In genomic region chr5:89556215-89557009, GRCh38 we compare ENCODE assay signal across 9 cellular contexts.
DNase-seq lines count a peak whose midpoint lies in the region; ATAC-seq and TF ChIP-seq lines count a peak whose summit lies in the region.
"Had no signal": no experiment of that assay in that cellular context is flagged by ENCODE, and none has a peak within 500 bp of the region (broad histone marks: within the 10 kb centered on the region; RNA-seq: fewer than 3 reads in every experiment).

No MANE protein-coding gene starts in this region.

- WGBS in adrenal gland, 4 donors = 59 to 69% (median 64%) methylated on average over 5 of the region's 5 CpGs
- WGBS in hepatocyte (ENCODE audit: low lambda C conversion rate, missing lambda C conversion rate) = 91% methylated on average over 5 of the region's 5 CpGs

- H3K36me3 ChIP-seq in adrenal gland (replicated peaks in 1 of 2) = no peaks in the 10 kb centered on the region
- no peaks in the 10 kb centered on the region for H3K36me3 ChIP-seq in hepatocyte (replicated peaks; ENCODE audit: insufficient read depth, low read depth)

- H3K27me3 ChIP-seq in adrenal gland (no peaks in the 10 kb centered on the region), hepatocyte (no peaks in the 10 kb centered on the region)

- no peak overlapping the region for H3K4me2 ChIP-seq in hepatocyte

- TF ChIP-seq CTCF in adrenal gland (IDR thresholded peaks at IDR 0.05) = no peak
- no peak for TF ChIP-seq CTCF in hepatocyte (IDR thresholded peaks at IDR 0.05; ENCODE audit: poor library complexity)

- H3K4me1 ChIP-seq in adrenal gland (replicated peaks in 1 of 2) = no peaks in the 10 kb centered on the region
- no peaks in the 10 kb centered on the region for H3K4me1 ChIP-seq in hepatocyte (ENCODE audit: insufficient read depth)

- no peaks in the 10 kb centered on the region for H3K9me2 ChIP-seq in hepatocyte (replicated peaks; ENCODE audit: insufficient read depth)

- H2AFZ ChIP-seq in hepatocyte = no peak overlapping the region

- DNase-seq in AG08395 (ENCODE audit: low spot score) (peak; percentile 88), HS-5 (ENCODE audit: low read depth) (peak; percentile 76), adrenal gland (peak in 5 of 7 donors; percentile 14 to 55 (median 22)), hepatocyte (ENCODE audit: low spot score) (peak; percentile 6), NAMALWA (ENCODE audit: low spot score) (no peak)
- DNase-seq: NCI-H1048 had no signal

- H3K9me3 ChIP-seq in adrenal gland (replicated peaks in 1 of 3) = no peaks in the 10 kb centered on the region
- no peaks in the 10 kb centered on the region for H3K9me3 ChIP-seq in hepatocyte (ENCODE audit: low read depth)

- ATAC-seq in GM21390 (IDR thresholded peaks at IDR 0.05; ENCODE audit: unreplicated experiment) (no peak), GM21381 (IDR thresholded peaks at IDR 0.05; ENCODE audit: unreplicated experiment) (no peak), HG03039 (IDR thresholded peaks at IDR 0.05; ENCODE audit: unreplicated experiment) (no peak)

- H3K4me3 ChIP-seq in adrenal gland (no peak overlapping the region), hepatocyte (no peak overlapping the region)

- no peak for TF ChIP-seq POLR2A in adrenal gland (IDR thresholded peaks at IDR 0.05)

- intact Hi-C loops in adrenal gland (cut with DNase I) = no loop called here

- H4K20me1 ChIP-seq in hepatocyte (ENCODE audit: insufficient read depth, poor library complexity, severe bottlenecking) = no peaks in the 10 kb centered on the region

- H3K27ac ChIP-seq in adrenal gland (no peak overlapping the region), hepatocyte (no peak overlapping the region)

- H3K79me2 ChIP-seq in hepatocyte = no peaks in the 10 kb centered on the region
